In genomic region chr5:1140188-1140817, GRCh38 we compare ENCODE assay signal across 8 cellular contexts. TPM values are rescaled to one million over a fixed set of nuclear protein-coding genes. Genes with fewer than 3 reads are reported as not detected.
DNase-seq lines count a peak whose midpoint lies in the region; ATAC-seq and TF ChIP-seq lines count a peak whose summit lies in the region.

No MANE protein-coding gene starts in this region.

- H3K9me3 ChIP-seq in Karpas-422 (ENCODE audit: low read length) = no peaks in the 10 kb centered on the region
- H3K9me3 ChIP-seq in RWPE2 (ENCODE audit: severe bottlenecking) = no peaks in the 10 kb centered on the region
- H3K9me3 ChIP-seq in prostate gland = no peaks in the 10 kb centered on the region
- no peaks in the 10 kb centered on the region for H3K9me3 ChIP-seq in vagina

- intact Hi-C loops in prostate gland (cut with DNase I) = loop anchor here (5.0 kb wide), 1 partner anchor 218 kb away; no protein-coding TSS in a partner anchor
- intact Hi-C loops in vagina (cut with DNase I) = no loop called here

- no peaks in the 10 kb centered on the region for H3K36me3 ChIP-seq in Karpas-422 (ENCODE audit: insufficient read depth, low read length)
- H3K36me3 ChIP-seq in RWPE2 (ENCODE audit: low read depth) = no peaks in the 10 kb centered on the region
- no peaks in the 10 kb centered on the region for H3K36me3 ChIP-seq in prostate gland
- no peaks in the 10 kb centered on the region for H3K36me3 ChIP-seq in vagina

- TF ChIP-seq CTCF in AG09309 (IDR thresholded peaks at IDR 0.05; ENCODE audit: control insufficient read depth, insufficient read depth, low read depth, low read length, missing control alignments) = peak; percentile 69
- TF ChIP-seq CTCF in RWPE2 (IDR thresholded peaks at IDR 0.05; ENCODE audit: poor library complexity, severe bottlenecking) = peak; percentile 84
- TF ChIP-seq CTCF in prostate gland (IDR thresholded peaks at IDR 0.05) = peak; percentile 73 to 96 (median 91)
- peak; percentile 11 to 70 (median 63) for TF ChIP-seq CTCF in vagina (IDR thresholded peaks at IDR 0.05)

- H3K4me3 ChIP-seq in AG09309 (ENCODE audit: control insufficient read depth, low read depth, low read length) (no peak overlapping the region), Karpas-422 (ENCODE audit: low read length) (no peak overlapping the region; the same call in 1 of the 2 replicates), RWPE2 (ENCODE audit: severe bottlenecking) (no peak overlapping the region), prostate gland (no peak overlapping the region), vagina (no peak overlapping the region)

- 19% methylated on average over 22 of the region's 22 CpGs for WGBS in prostate gland

- no peak overlapping the region for H2AFZ ChIP-seq in Karpas-422 (ENCODE audit: low read length)

- H3K27me3 ChIP-seq in Karpas-422 (ENCODE audit: low read length) (no peaks in the 10 kb centered on the region), RWPE2 (ENCODE audit: insufficient read depth, poor library complexity, severe bottlenecking) (no peaks in the 10 kb centered on the region), prostate gland (replicated peaks; ENCODE audit: insufficient read depth) (no peaks in the 10 kb centered on the region), vagina (no peaks in the 10 kb centered on the region)

- H3K79me2 ChIP-seq in Karpas-422 (ENCODE audit: low read length) = no peaks in the 10 kb centered on the region

- TF ChIP-seq POLR2A in prostate gland (IDR thresholded peaks at IDR 0.05) = no peak
- TF ChIP-seq POLR2A in vagina (IDR thresholded peaks at IDR 0.05) = no peak

- DNase-seq in AG09309 (ENCODE audit: low read depth) (no peak), Karpas-422 (peak; percentile 91), RWPE2 (ENCODE audit: low spot score) (no peak), glomerular visceral epithelial cell (ENCODE audit: extremely low spot score) (peak; percentile 73), prostate gland (ENCODE audit: low spot score) (peak; percentile 81), vagina (ENCODE audit: extremely low spot score in 2 of 2) (no peak)
- peak; percentile 55 for DNase-seq in activated effector memory CD4-positive, alpha-beta T cell treated with Interleukin-2 at 50 U/mL for 16 hours

- H3K4me2 ChIP-seq in Karpas-422 (ENCODE audit: low read depth, low read length, poor library complexity, severe bottlenecking) = no peak overlapping the region

- H3K9me2 ChIP-seq in Karpas-422 (replicated peaks; ENCODE audit: insufficient read depth, low read length) = no peaks in the 10 kb centered on the region

- no peaks in the 10 kb centered on the region for H4K20me1 ChIP-seq in Karpas-422 (ENCODE audit: insufficient read depth, low read depth, low read length)

- no peak overlapping the region for H3K27ac ChIP-seq in Karpas-422 (ENCODE audit: low read length)
- no peak overlapping the region for H3K27ac ChIP-seq in RWPE2 (ENCODE audit: poor library complexity, severe bottlenecking)
- H3K27ac ChIP-seq in prostate gland = no peak overlapping the region
- H3K27ac ChIP-seq in vagina = no peak overlapping the region

- ATAC-seq in GM19328 (IDR thresholded peaks at IDR 0.05; ENCODE audit: unreplicated experiment) = peak; percentile 78
- peak; percentile 70 for ATAC-seq in RWPE2 (ENCODE audit: low read depth)

- H3K4me1 ChIP-seq in Karpas-422 (ENCODE audit: low read length) (peaks cover 25% of the 10 kb centered on the region), RWPE2 (ENCODE audit: insufficient read depth, poor library complexity, severe bottlenecking) (no peaks in the 10 kb centered on the region), prostate gland (replicated peaks) (peaks cover 3% of the 10 kb centered on the region), vagina (peaks cover 11% of the 10 kb centered on the region)

- no peak overlapping the region for H3K9ac ChIP-seq in Karpas-422 (ENCODE audit: low read length)

RNA-seq across cellular contexts. Expression of gene SLC12A7, which starts 28.4 kb away (rescaled TPM):
- total RNA-seq in Karpas-422 (2014; rRNA removed; shearing (Covaris generic); ENCODE audit: low replicate concordance) = 0.22 TPM in 1 of 2 replicates, not detected in the other
- total RNA-seq in prostate gland = 100 to 1,000 TPM in 1 of 2 donors, 10 to 100 TPM in 1; 27.6 to 138 TPM
- total RNA-seq in vagina = 21.6 TPM

Comparison
In these comparisons a context has a peak if more than half of its experiments do, and no peak if none do; other contexts are left out.
1. DNase-seq: peak in Karpas-422 (single experiment), activated effector memory CD4-positive, alpha-beta T cell treated with Interleukin-2 at 50 U/mL for 16 hours (single experiment), glomerular visceral epithelial cell (single experiment) and prostate gland (single experiment); none in AG09309 (single experiment), RWPE2 (single experiment) and vagina (0 of 2).
2. RNA of gene SLC12A7, which starts 28.4 kb away (total RNA-seq): 27.6 to 138 TPM in prostate gland and 21.6 TPM in vagina (single experiment); 0.22 TPM in Karpas-422; every median in the first group is over 10 times any median in the second.
3. Peak in every context shown above with its lines, with median percentiles within 50 percentile points of each other: CTCF ChIP-seq.